In the genomic region with DNA sequence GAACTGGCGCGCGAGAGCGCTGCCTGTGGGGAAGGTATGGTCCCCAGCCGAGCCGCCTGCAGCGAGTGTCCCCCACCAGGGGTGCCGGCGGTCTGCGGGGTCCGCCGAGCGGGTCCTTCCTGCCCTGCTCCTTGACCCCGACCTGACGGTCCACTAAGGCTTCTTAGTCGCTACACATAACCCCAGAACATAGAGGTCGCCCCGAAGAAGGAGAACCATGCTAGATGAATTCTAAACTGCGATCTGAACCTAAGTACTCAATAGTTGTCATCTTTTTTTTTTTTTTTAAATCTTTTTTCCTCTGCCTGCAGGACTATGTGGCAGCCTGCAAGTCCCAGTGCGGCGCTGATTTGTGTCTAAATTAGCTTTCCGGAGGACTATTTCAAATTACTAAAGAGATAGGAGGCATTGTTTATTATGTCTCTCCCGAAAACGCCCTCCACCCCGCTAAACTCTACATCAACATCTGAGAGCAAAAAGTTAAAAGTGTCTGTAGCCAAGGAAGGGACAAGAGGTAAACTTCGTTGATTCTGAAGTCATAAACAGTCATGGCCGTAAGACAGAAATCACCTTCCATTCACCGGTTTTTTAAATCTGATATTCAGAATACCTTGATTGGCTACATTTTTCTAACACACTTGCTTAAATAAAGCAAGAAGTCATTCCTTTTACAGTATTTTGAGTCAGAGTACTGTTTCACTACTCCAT, we compare ENCODE assay signal across 8 cellular contexts. TPM values are rescaled to one million over a fixed set of nuclear protein-coding genes. Genes with fewer than 3 reads are reported as not detected.
DNase-seq lines count a peak whose midpoint lies in the region; ATAC-seq and TF ChIP-seq lines count a peak whose summit lies in the region.

No MANE protein-coding gene starts in this region.

- intact Hi-C loops in left ventricle myocardium inferior (cut with micrococcal nuclease) = loop anchor here (5.0 kb wide), 1 partner anchor 284 kb away; a partner anchor contains a TSS
- intact Hi-C loops in sigmoid colon (cut with DNase I) = loop anchor here (10.0 kb wide), 3 partner anchors 141 to 831 kb away; a partner anchor contains a TSS

- H3K4me1 Mint-ChIP-seq in activated CD4-positive, alpha-beta memory T cell treated with anti-CD3 and anti-CD28 coated beads, Interleukin-2, amount 10 ng/mL, durations not matched to agents 7 days and 5 days = peaks cover 13% of the 10 kb centered on the region

- H3K36me3 ChIP-seq in BJ (ENCODE audit: control insufficient read depth, insufficient read depth, low read length) (no peaks in the 10 kb centered on the region), left ventricle myocardium inferior (no peaks in the 10 kb centered on the region), sigmoid colon (no peaks in the 10 kb centered on the region)

- ATAC-seq in GM19043 (IDR thresholded peaks at IDR 0.05; ENCODE audit: low read depth, unreplicated experiment) (peak; percentile 21), HG03558 (IDR thresholded peaks at IDR 0.05; ENCODE audit: extremely low read depth, unreplicated experiment) (peak; percentile 16)

- no peaks in the 10 kb centered on the region for H3K9me3 Mint-ChIP-seq in activated CD4-positive, alpha-beta memory T cell treated with anti-CD3 and anti-CD28 coated beads, Interleukin-2, amount 10 ng/mL, durations not matched to agents 7 days and 5 days

- POLR2A ChIA-PET in BJ (lab: Charles Lee) = no interaction called here
- POLR2A ChIA-PET in activated CD4-positive, alpha-beta memory T cell treated with anti-CD3 and anti-CD28 coated beads, Interleukin-2, amount 10 ng/mL, durations not matched to agents 7 days and 5 days (lab: Charles Lee) = interaction anchor here (1.0 to 1.9 kb wide), 9 partner anchors 10 to 285 kb away, joined by 3 to 22 read pairs (median 3); a partner anchor contains a TSS

- CTCF ChIA-PET in BJ (lab: Yijun Ruan, JAX) = interaction anchor here (1.0 to 1.6 kb wide), 3 partner anchors 110 to 292 kb away, joined by 4 to 6 read pairs (median 4); no protein-coding TSS in a partner anchor
- CTCF ChIA-PET in activated CD4-positive, alpha-beta memory T cell treated with anti-CD3 and anti-CD28 coated beads, Interleukin-2, amount 10 ng/mL, durations not matched to agents 7 days and 5 days (lab: Charles Lee) = interaction anchor here (1.0 to 4.6 kb wide), 5 partner anchors 72 to 287 kb away, joined by 3 to 33 read pairs (median 3); a partner anchor contains a TSS

- WGBS in sigmoid colon, 2 donors = 1 to 2% methylated on average over 28 of the region's 28 CpGs

- no peak for DNase-seq in BJ (ENCODE audit: low read depth)
- no peak for DNase-seq in activated CD4-positive, alpha-beta memory T cell treated with anti-CD3 and anti-CD28 coated beads, Interleukin-2, amount 10 ng/mL, durations not matched to agents 7 days and 5 days
- DNase-seq in left ventricle myocardium inferior = no peak
- DNase-seq in sigmoid colon = no peak
- no peak for DNase-seq in DMS153 treated with DMSO at 0.1 percent for 48 hours (lab: John Stamatoyannopoulos, UW; ENCODE audit: unreplicated experiment)
- no peak for DNase-seq in epidermal melanocyte (ENCODE audit: insufficient read length, low spot score)

- H3K9me3 ChIP-seq in left ventricle myocardium inferior (replicated peaks) (no peaks in the 10 kb centered on the region), sigmoid colon (no peaks in the 10 kb centered on the region)

- H3K4me3 ChIP-seq in BJ (ENCODE audit: low read depth, low read length) = peak overlapping the region; percentile 71
- peak overlapping the region; percentile 82 for H3K4me3 ChIP-seq in left ventricle myocardium inferior
- H3K4me3 ChIP-seq in sigmoid colon = peak overlapping the region; percentile 56 to 69 (median 64)

- H3K27ac Mint-ChIP-seq in activated CD4-positive, alpha-beta memory T cell treated with anti-CD3 and anti-CD28 coated beads, Interleukin-2, amount 10 ng/mL, durations not matched to agents 7 days and 5 days = peak overlapping the region; percentile 99

- peak in 1 of 2 donors; percentile 1 for TF ChIP-seq POLR2A in sigmoid colon (IDR thresholded peaks at IDR 0.05)

- H3K36me3 Mint-ChIP-seq in activated CD4-positive, alpha-beta memory T cell treated with anti-CD3 and anti-CD28 coated beads, Interleukin-2, amount 10 ng/mL, durations not matched to agents 7 days and 5 days (ENCODE audit: low read depth) = no peaks in the 10 kb centered on the region

- H3K27ac ChIP-seq in left ventricle myocardium inferior (replicated peaks) (peak overlapping the region; percentile 92), sigmoid colon (peak overlapping the region; percentile 85 to 87 (median 86))

- no peaks in the 10 kb centered on the region for H3K27me3 ChIP-seq in BJ (ENCODE audit: control insufficient read depth, insufficient read depth, low read length)
- no peaks in the 10 kb centered on the region for H3K27me3 ChIP-seq in left ventricle myocardium inferior (ENCODE audit: low read depth)
- no peaks in the 10 kb centered on the region for H3K27me3 ChIP-seq in sigmoid colon

- H3K27me3 Mint-ChIP-seq in activated CD4-positive, alpha-beta memory T cell treated with anti-CD3 and anti-CD28 coated beads, Interleukin-2, amount 10 ng/mL, durations not matched to agents 7 days and 5 days = no peaks in the 10 kb centered on the region

- H3K4me1 ChIP-seq in left ventricle myocardium inferior (peaks cover 15% of the 10 kb centered on the region), sigmoid colon (peaks cover 0 to 11% (median 4%) of the 10 kb centered on the region in 4 donors)

- TF ChIP-seq EP300 in sigmoid colon (IDR thresholded peaks at IDR 0.05) = no peak

- H3K4me3 Mint-ChIP-seq in activated CD4-positive, alpha-beta memory T cell treated with anti-CD3 and anti-CD28 coated beads, Interleukin-2, amount 10 ng/mL, durations not matched to agents 7 days and 5 days = peak overlapping the region; percentile 95

- TF ChIP-seq CTCF in BJ (IDR thresholded peaks at IDR 0.05; ENCODE audit: insufficient read depth, low read depth, low read length) (no peak), left ventricle myocardium inferior (IDR thresholded peaks at IDR 0.05; ENCODE audit: borderline replicate concordance) (no peak), sigmoid colon (IDR thresholded peaks at IDR 0.05) (no peak)

RNA-seq across cellular contexts. Expression of a gene that starts 0.5 kb away (rescaled TPM):
- polyA plus RNA-seq in BJ (2011; rRNA removed) = 0.20 and 0.27 TPM in 2 replicates
- 0.72 and 1.3 TPM in 2 replicates for polyA minus RNA-seq in BJ (2011; rRNA and poly(A)+ RNA removed)
- under 1 TPM in 1 of 2 experiments, not detected in 1; 0.58 TPM for total RNA-seq in activated CD4-positive, alpha-beta memory T cell treated with anti-CD3 and anti-CD28 coated beads, Interleukin-2, amount 10 ng/mL, durations not matched to agents 7 days and 5 days
- total RNA-seq in left ventricle myocardium inferior = not detected
- total RNA-seq in sigmoid colon = 1 to 10 TPM in 1 of 4 donors, under 1 TPM in 2, not detected in 1; 0.14 to 2.5 (median 0.36) TPM
- 10 to 100 TPM in 1 of 3 donors, 1 to 10 TPM in 2; 2.4 to 19.2 (median 5.1) TPM for polyA plus RNA-seq in sigmoid colon
